1 cellular context compared by ENCODE assay signal in genomic region chr19:47417746-47418594, GRCh38.
TF ChIP-seq lines count a peak whose summit lies in the region.

No MANE protein-coding gene starts in this region.

TF ChIP-seq in HEK293, 187 proteins besides CTCF, POLR2A, EP300 and RAD21 (continued from another document):
- TF ChIP-seq ZFHX2 (tag by site-specific recombination; conservative IDR thresholded peaks at IDR 0.05) (peak; percentile 79), ZNF214 (tag by site-specific recombination; IDR thresholded peaks at IDR 0.05; ENCODE audit: borderline replicate concordance) (no peak), ZNF791 (tag by site-specific recombination; IDR thresholded peaks at IDR 0.05) (0 out of 2 replicates have a peak, but pooled peaks have one; percentile 37), ZNF768 (tag by site-specific recombination; IDR thresholded peaks at IDR 0.05) (no peak), ZNF18 (tag by site-specific recombination; IDR thresholded peaks at IDR 0.05) (peak; percentile 64; the same call in 1 of the 2 replicates), ZNF664 (tag by site-specific recombination; IDR thresholded peaks at IDR 0.05) (no peak), MZF1 (tag by site-specific recombination; IDR thresholded peaks at IDR 0.05; ENCODE audit: borderline replicate concordance) (no peak), ZNF221 (tag by site-specific recombination; IDR thresholded peaks at IDR 0.05; ENCODE audit: borderline replicate concordance) (no peak), ZNF175 (tag by site-specific recombination; IDR thresholded peaks at IDR 0.05) (no peak), ZSCAN18 (tag by site-specific recombination; IDR thresholded peaks at IDR 0.05) (no peak), KLF16 (tag by site-specific recombination; IDR thresholded peaks at IDR 0.05) (no peak), ZSCAN30 (tag by site-specific recombination; IDR thresholded peaks at IDR 0.05) (no peak), ZNF501 (tag by site-specific recombination; IDR thresholded peaks at IDR 0.05) (no peak), ZNF184 (tag by site-specific recombination; IDR thresholded peaks at IDR 0.05) (no peak), ZNF366 (tag by site-specific recombination; conservative IDR thresholded peaks at IDR 0.05) (peak; percentile 70), ZBTB26 (tag by site-specific recombination; optimal IDR thresholded peaks at IDR 0.05) (peak; percentile 29), ZFP37 (tag by site-specific recombination; IDR thresholded peaks at IDR 0.05) (0 out of 2 replicates have a peak, but pooled peaks have one; percentile 21), ZNF513 (tag by site-specific recombination; IDR thresholded peaks at IDR 0.05) (no peak), YY2 (tag by site-specific recombination; IDR thresholded peaks at IDR 0.05) (0 out of 2 replicates have a peak, but pooled peaks have one; percentile 32)
- TF ChIP-seq, protein P1, sequence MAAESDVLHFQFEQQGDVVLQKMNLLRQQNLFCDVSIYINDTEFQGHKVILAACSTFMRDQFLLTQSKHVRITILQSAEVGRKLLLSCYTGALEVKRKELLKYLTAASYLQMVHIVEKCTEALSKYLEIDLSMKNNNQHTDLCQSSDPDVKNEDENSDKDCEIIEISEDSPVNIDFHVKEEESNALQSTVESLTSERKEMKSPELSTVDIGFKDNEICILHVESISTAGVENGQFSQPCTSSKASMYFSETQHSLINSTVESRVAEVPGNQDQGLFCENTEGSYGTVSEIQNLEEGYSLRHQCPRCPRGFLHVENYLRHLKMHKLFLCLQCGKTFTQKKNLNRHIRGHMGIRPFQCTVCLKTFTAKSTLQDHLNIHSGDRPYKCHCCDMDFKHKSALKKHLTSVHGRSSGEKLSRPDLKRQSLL (tag by site-specific recombination; IDR thresholded peaks at IDR 0.05) = no peak
- TF ChIP-seq, protein P2, sequence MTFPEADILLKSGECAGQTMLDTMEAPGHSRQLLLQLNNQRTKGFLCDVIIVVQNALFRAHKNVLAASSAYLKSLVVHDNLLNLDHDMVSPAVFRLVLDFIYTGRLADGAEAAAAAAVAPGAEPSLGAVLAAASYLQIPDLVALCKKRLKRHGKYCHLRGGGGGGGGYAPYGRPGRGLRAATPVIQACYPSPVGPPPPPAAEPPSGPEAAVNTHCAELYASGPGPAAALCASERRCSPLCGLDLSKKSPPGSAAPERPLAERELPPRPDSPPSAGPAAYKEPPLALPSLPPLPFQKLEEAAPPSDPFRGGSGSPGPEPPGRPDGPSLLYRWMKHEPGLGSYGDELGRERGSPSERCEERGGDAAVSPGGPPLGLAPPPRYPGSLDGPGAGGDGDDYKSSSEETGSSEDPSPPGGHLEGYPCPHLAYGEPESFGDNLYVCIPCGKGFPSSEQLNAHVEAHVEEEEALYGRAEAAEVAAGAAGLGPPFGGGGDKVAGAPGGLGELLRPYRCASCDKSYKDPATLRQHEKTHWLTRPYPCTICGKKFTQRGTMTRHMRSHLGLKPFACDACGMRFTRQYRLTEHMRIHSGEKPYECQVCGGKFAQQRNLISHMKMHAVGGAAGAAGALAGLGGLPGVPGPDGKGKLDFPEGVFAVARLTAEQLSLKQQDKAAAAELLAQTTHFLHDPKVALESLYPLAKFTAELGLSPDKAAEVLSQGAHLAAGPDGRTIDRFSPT (tag by site-specific recombination; IDR thresholded peaks at IDR 0.05) = no peak
- TF ChIP-seq, protein P3, sequence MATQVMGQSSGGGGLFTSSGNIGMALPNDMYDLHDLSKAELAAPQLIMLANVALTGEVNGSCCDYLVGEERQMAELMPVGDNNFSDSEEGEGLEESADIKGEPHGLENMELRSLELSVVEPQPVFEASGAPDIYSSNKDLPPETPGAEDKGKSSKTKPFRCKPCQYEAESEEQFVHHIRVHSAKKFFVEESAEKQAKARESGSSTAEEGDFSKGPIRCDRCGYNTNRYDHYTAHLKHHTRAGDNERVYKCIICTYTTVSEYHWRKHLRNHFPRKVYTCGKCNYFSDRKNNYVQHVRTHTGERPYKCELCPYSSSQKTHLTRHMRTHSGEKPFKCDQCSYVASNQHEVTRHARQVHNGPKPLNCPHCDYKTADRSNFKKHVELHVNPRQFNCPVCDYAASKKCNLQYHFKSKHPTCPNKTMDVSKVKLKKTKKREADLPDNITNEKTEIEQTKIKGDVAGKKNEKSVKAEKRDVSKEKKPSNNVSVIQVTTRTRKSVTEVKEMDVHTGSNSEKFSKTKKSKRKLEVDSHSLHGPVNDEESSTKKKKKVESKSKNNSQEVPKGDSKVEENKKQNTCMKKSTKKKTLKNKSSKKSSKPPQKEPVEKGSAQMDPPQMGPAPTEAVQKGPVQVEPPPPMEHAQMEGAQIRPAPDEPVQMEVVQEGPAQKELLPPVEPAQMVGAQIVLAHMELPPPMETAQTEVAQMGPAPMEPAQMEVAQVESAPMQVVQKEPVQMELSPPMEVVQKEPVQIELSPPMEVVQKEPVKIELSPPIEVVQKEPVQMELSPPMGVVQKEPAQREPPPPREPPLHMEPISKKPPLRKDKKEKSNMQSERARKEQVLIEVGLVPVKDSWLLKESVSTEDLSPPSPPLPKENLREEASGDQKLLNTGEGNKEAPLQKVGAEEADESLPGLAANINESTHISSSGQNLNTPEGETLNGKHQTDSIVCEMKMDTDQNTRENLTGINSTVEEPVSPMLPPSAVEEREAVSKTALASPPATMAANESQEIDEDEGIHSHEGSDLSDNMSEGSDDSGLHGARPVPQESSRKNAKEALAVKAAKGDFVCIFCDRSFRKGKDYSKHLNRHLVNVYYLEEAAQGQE (tag by site-specific recombination; IDR thresholded peaks at IDR 0.05) = no peak
- TF ChIP-seq, protein P4, sequence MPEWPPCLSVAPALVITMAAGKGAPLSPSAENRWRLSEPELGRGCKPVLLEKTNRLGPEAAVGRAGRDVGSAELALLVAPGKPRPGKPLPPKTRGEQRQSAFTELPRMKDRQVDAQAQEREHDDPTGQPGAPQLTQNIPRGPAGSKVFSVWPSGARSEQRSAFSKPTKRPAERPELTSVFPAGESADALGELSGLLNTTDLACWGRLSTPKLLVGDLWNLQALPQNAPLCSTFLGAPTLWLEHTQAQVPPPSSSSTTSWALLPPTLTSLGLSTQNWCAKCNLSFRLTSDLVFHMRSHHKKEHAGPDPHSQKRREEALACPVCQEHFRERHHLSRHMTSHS (tag by site-specific recombination; IDR thresholded peaks at IDR 0.05) = no peak
